Comparison of ENCODE assay signal across 21 cellular contexts in genomic region chr22:25514436-25514835, GRCh38. TPM values are rescaled to one million over a fixed set of nuclear protein-coding genes. Genes with fewer than 3 reads are reported as not detected.
DNase-seq lines count a peak whose midpoint lies in the region; ATAC-seq, FAIRE-seq and TF ChIP-seq lines count a peak whose summit lies in the region.
"Had no signal": no experiment of that assay in that cellular context is flagged by ENCODE, and none has a peak within 500 bp of the region (broad histone marks: within the 10 kb centered on the region; RNA-seq: fewer than 3 reads in every experiment).

No MANE protein-coding gene starts in this region.

- H3K4me1 ChIP-seq in A549 (peaks cover 5% of the 10 kb centered on the region; the same call in 1 of the 3 replicates), GM23338 (ENCODE audit: insufficient read depth) (peaks cover 11% of the 10 kb centered on the region; the same call in 1 of the 2 replicates)
- H3K4me1 ChIP-seq in CD8-positive, alpha-beta memory T cell (ENCODE audit: insufficient read depth, low read length), result no peaks in the 10 kb centered on the region
- H3K4me1 ChIP-seq: colonic mucosa, SJSA1 had no signal

- CTCF ChIA-PET in A549 (lab: Yijun Ruan, JAX), result interaction anchor here (0.5 kb wide), 1 partner anchor 8 kb away, joined by 4 read pairs; no protein-coding TSS in a partner anchor
- CTCF ChIA-PET in CD8-positive, alpha-beta memory T cell (lab: Charles Lee), result no interaction called here

- H3K9me3 ChIP-seq in A549, result no peaks in the 10 kb centered on the region
- H3K9me3 ChIP-seq in CD8-positive, alpha-beta memory T cell (ENCODE audit: low read length), result no peaks in the 10 kb centered on the region
- H3K9me3 ChIP-seq: colonic mucosa, SJSA1 had no signal

- no peaks in the 10 kb centered on the region for H3K79me2 ChIP-seq in GM23338 (replicated peaks; ENCODE audit: insufficient read depth)

- no peak for FAIRE-seq in A549 (lab: Jason Lieb, UNC)

- peaks cover 1% of the 10 kb centered on the region for H3K27me3 Mint-ChIP-seq in GM23338 (ENCODE audit: insufficient read depth, low read depth, poor library complexity)
- no peaks in the 10 kb centered on the region for H3K27me3 Mint-ChIP-seq in CD8-positive, alpha-beta memory T cell

- H3K27ac ChIP-seq in A549 (no peak overlapping the region), GM23338 (ENCODE audit: low read depth) (peak overlapping the region; percentile 56; the same call in 1 of the 2 replicates)
- H3K27ac ChIP-seq in CD8-positive, alpha-beta memory T cell (ENCODE audit: low read depth, low read length), result no peak overlapping the region
- H3K27ac ChIP-seq: colonic mucosa, epithelial cell of prostate, HL-60, SJSA1 had no signal

- no peaks in the 10 kb centered on the region for H3K9me2 ChIP-seq in GM23338 (ENCODE audit: insufficient read depth)

- peaks cover 6% of the 10 kb centered on the region; the same call in 1 of the 3 replicates for H3K36me3 Mint-ChIP-seq in GM23338 (ENCODE audit: low read depth)
- peaks cover 4 to 26% (median 15%) of the 10 kb centered on the region in 3 donors for H3K36me3 Mint-ChIP-seq in CD8-positive, alpha-beta memory T cell

- ATAC-seq in A549 (0 out of 6 replicates have a peak, but pooled peaks of 1 of the 2 experiments have one; percentile 35), GM23338 (peak; percentile 86), GM21825 (IDR thresholded peaks at IDR 0.05; ENCODE audit: unreplicated experiment) (no peak), HG03378 (IDR thresholded peaks at IDR 0.05; ENCODE audit: unreplicated experiment) (no peak)
- ATAC-seq: activated CD4-positive, CD25-positive, alpha-beta regulatory T cell treated with anti-CD3 and anti-CD28 coated beads, Interleukin-2, amount 50 U/mL, for 24 hours had no signal

- peak in 1 of 2 experiments; percentile 42 for DNase-seq in A549 (ENCODE audit: low read depth in 1 of 2, low spot score in 1 of 2)
- peak; percentile 83 for DNase-seq in GM23338 (ENCODE audit: low spot score)
- DNase-seq in NCI-H69 (lab: John Stamatoyannopoulos, UW), result peak; percentile 33
- DNase-seq in iPS-NIHi7 (ENCODE audit: extremely low spot score), result peak; percentile 30
- DNase-seq in GM20000 (ENCODE audit: low spot score), result no peak
- DNase-seq in CD8-positive, alpha-beta memory T cell, result no peak
- DNase-seq: aorta, colonic mucosa, COR-L47, immature natural killer cell, Karpas-422, NCI-H1436, NCI-H446, retina had no signal

- no peaks in the 10 kb centered on the region for H3K27me3 ChIP-seq in GM23338 (ENCODE audit: insufficient read depth)
- no peaks in the 10 kb centered on the region for H3K27me3 ChIP-seq in CD8-positive, alpha-beta memory T cell (ENCODE audit: insufficient read depth, low read length, poor library complexity, severe bottlenecking)
- H3K27me3 ChIP-seq: colonic mucosa had no signal

- no peaks in the 10 kb centered on the region for H3F3A ChIP-seq in GM23338 (replicated peaks; ENCODE audit: low read depth)

- H3K4me2 ChIP-seq in A549, result no peak overlapping the region
- 0 out of 2 replicates have a peak overlapping the region, but pooled peaks have one; percentile 25 for H3K4me2 ChIP-seq in GM23338

- TF ChIP-seq EP300 in A549 (IDR thresholded peaks at IDR 0.05), result no peak

- no peaks in the 10 kb centered on the region for H4K20me1 ChIP-seq in GM23338 (replicated peaks; ENCODE audit: insufficient read depth)

- H3K4me1 Mint-ChIP-seq in GM23338, result peaks cover 25% of the 10 kb centered on the region
- no peaks in the 10 kb centered on the region for H3K4me1 Mint-ChIP-seq in CD8-positive, alpha-beta memory T cell
- H3K4me1 Mint-ChIP-seq: immature natural killer cell had no signal

- no peak for TF ChIP-seq POLR2A in A549 (IDR thresholded peaks at IDR 0.05; ENCODE audit: low read length)

- H2AFZ ChIP-seq in GM23338, result peak overlapping the region; percentile 10; the same call in 1 of the 2 replicates

- POLR2A ChIA-PET in A549 (lab: Yijun Ruan, JAX), result no interaction called here
- POLR2A ChIA-PET in CD8-positive, alpha-beta memory T cell (lab: Charles Lee), result no interaction called here

- no peak for TF ChIP-seq RAD21 in A549 (conservative IDR thresholded peaks at IDR 0.05 in 1 of 2, IDR thresholded peaks at IDR 0.05 in 1 of 2)

- TF ChIP-seq CTCF in A549 (IDR thresholded peaks at IDR 0.05) (no peak), GM23338 (conservative IDR thresholded peaks at IDR 0.05; ENCODE audit: low read depth in 2 of 2) (no peak), GM20000 (IDR thresholded peaks at IDR 0.05; ENCODE audit: extremely low read depth, missing control alignments) (no peak)

- peak overlapping the region; percentile 95 for H3K27ac Mint-ChIP-seq in GM23338
- H3K27ac Mint-ChIP-seq in CD8-positive, alpha-beta memory T cell, result no peak overlapping the region
- H3K27ac Mint-ChIP-seq: immature natural killer cell; T-helper 2 cell treated with Interferon-gamma antibody and Interleukin-4, amounts not matched to agents 5 μg/mL and 100 μg/mL, for 36 hours had no signal

- no peaks in the 10 kb centered on the region for H3K9me3 Mint-ChIP-seq in GM23338
- no peaks in the 10 kb centered on the region for H3K9me3 Mint-ChIP-seq in CD8-positive, alpha-beta memory T cell
- H3K9me3 Mint-ChIP-seq: immature natural killer cell; T-helper 2 cell treated with Interferon-gamma antibody and Interleukin-4, amounts not matched to agents 5 μg/mL and 100 μg/mL, for 36 hours had no signal

- WGBS in A549 (ENCODE audit: missing lambda C conversion rate), result 70% methylated on average over 8 of the region's 8 CpGs

- H3K4me3 ChIP-seq in A549 (no peak overlapping the region), GM23338 (no peak overlapping the region)
- no peak overlapping the region for H3K4me3 ChIP-seq in CD8-positive, alpha-beta memory T cell (ENCODE audit: low read length)
- H3K4me3 ChIP-seq: colonic mucosa, SJSA1 had no signal

- no peak overlapping the region for H3K4me3 Mint-ChIP-seq in GM23338
- H3K4me3 Mint-ChIP-seq in CD8-positive, alpha-beta memory T cell, result no peak overlapping the region
- H3K4me3 Mint-ChIP-seq: immature natural killer cell; T-helper 2 cell treated with Interferon-gamma antibody and Interleukin-4, amounts not matched to agents 5 μg/mL and 100 μg/mL, for 36 hours had no signal

- H3K36me3 ChIP-seq in GM23338 (ENCODE audit: insufficient read depth), result no peaks in the 10 kb centered on the region; the same call in 1 of the 2 replicates
- no peaks in the 10 kb centered on the region for H3K36me3 ChIP-seq in CD8-positive, alpha-beta memory T cell (ENCODE audit: insufficient read depth, low read length)
- H3K36me3 ChIP-seq: colonic mucosa, SJSA1 had no signal

TF ChIP-seq in A549, 52 proteins besides CTCF, POLR2A, EP300 and RAD21:
- peak; percentile 31 for TF ChIP-seq MAFK (IDR thresholded peaks at IDR 0.05; ENCODE audit: partially characterized antibody)
- TF ChIP-seq FOSL2 (IDR thresholded peaks at IDR 0.05), result no peak
- no peak for TF ChIP-seq FOSL2 (CRISPR knock-in tag; IDR thresholded peaks at IDR 0.05)
TF ChIP-seq in A549: peak in this region for 1.

TF ChIP-seq in GM23338, 12 proteins besides CTCF, POLR2A, EP300 and RAD21:
- TF ChIP-seq POLR2AphosphoS5 (IDR thresholded peaks at IDR 0.05; ENCODE audit: low read depth), result no peak
TF ChIP-seq in GM23338: peak in this region for 0.

RNA-seq across cellular contexts. Expression of gene GRK3, which starts 50.0 kb away (rescaled TPM):
- 6.5 and 6.9 TPM in 2 replicates for polyA plus RNA-seq in A549 (2011; rRNA removed)
- 1.3 and 1.4 TPM in 2 replicates for polyA plus RNA-seq in A549 (2012; cell fraction: cytosol; rRNA removed)
- 0.83 and 1.5 TPM in 2 replicates for polyA plus RNA-seq in A549 (2012; cell fraction: nucleus; rRNA removed)
- polyA plus RNA-seq in A549 (2017; fragmentation: RNase III; extraction: RNeasy Plus Mini Kit Qiagen cat#74134 plus additional on column Dnase treatment), result 3.4 to 3.9 TPM (median 3.5 TPM) in 3 replicates
- 5.5 and 6.0 TPM in 2 replicates for polyA minus RNA-seq in A549 (2011; rRNA and poly(A)+ RNA removed)
- 24.9 and 25.3 TPM in 2 replicates for total RNA-seq in GM23338 (2014; rRNA removed; shearing (Covaris generic))
- polyA plus RNA-seq in GM23338 (2016; fragmentation: Nextera tagmentation; extraction: Ambion mirVana), result 6.0 and 6.4 TPM in 2 replicates
- 1 to 10 TPM; 8.3 to 9.4 TPM for total RNA-seq in CD8-positive, alpha-beta memory T cell
- 0.26 TPM for polyA plus RNA-seq in CD8-positive, alpha-beta memory T cell

Comparison
In these comparisons a context has a peak if more than half of its experiments do, and no peak if none do; other contexts are left out.
1. DNase-seq: peak in GM23338 (single experiment), NCI-H69 (single experiment) and iPS-NIHi7 (single experiment); none in GM20000 (single experiment) and CD8-positive, alpha-beta memory T cell (0 of 5).